Comparison of ENCODE assay signal across 21 cellular contexts in genomic region chr2:84786601-84787000, GRCh38.
DNase-seq lines count a peak whose midpoint lies in the region; TF ChIP-seq lines count a peak whose summit lies in the region.
"Had no signal": no experiment of that assay in that cellular context is flagged by ENCODE, and none has a peak within 500 bp of the region (broad histone marks: within the 10 kb centered on the region; RNA-seq: fewer than 3 reads in every experiment).

No MANE protein-coding gene starts in this region.

- intact Hi-C loops in MCF 10A (cut with micrococcal nuclease) (no loop called here), breast epithelium (cut with DNase I; ENCODE audit: low total_unique reads) (no loop called here), posterior cingulate gyrus (cut with DNase I) (no loop called here)

- no TSS peak for BruUV-seq in MCF 10A (replicated peaks; lab: Mats Ljungman, UMichigan)

- H3K36me3 Mint-ChIP-seq in MCF 10A (ENCODE audit: insufficient read depth, unreplicated experiment) (no peaks in the 10 kb centered on the region), nephron progenitor cell (ENCODE audit: low read depth) (no peaks in the 10 kb centered on the region)
- H3K36me3 Mint-ChIP-seq: CD14-positive monocyte; CD4-positive, CD25-positive, alpha-beta regulatory T cell had no signal

- H3K4me3 ChIP-seq in breast epithelium, result no peak overlapping the region
- H3K4me3 ChIP-seq: BLaER1 had no signal

- TF ChIP-seq POLR2A in breast epithelium (IDR thresholded peaks at IDR 0.05), result no peak

- H3K27me3 Mint-ChIP-seq in MCF 10A (ENCODE audit: insufficient read depth, unreplicated experiment), result no peaks in the 10 kb centered on the region
- peaks cover 5% of the 10 kb centered on the region for H3K27me3 Mint-ChIP-seq in nephron progenitor cell (ENCODE audit: low read depth, poor library complexity)
- H3K27me3 Mint-ChIP-seq: CD4-positive, alpha-beta memory T cell; CD4-positive, CD25-positive, alpha-beta regulatory T cell had no signal

- H3K4me1 Mint-ChIP-seq in MCF 10A (ENCODE audit: insufficient read depth, unreplicated experiment) (no peaks in the 10 kb centered on the region), nephron progenitor cell (no peaks in the 10 kb centered on the region)
- H3K4me1 Mint-ChIP-seq: CD14-positive monocyte had no signal

- DNase-seq in MCF 10A (ENCODE audit: unreplicated experiment), result no peak
- no peak for DNase-seq in breast epithelium (ENCODE audit: low spot score in 2 of 2)
- DNase-seq in cerebellar cortex (ENCODE audit: low spot score), result peak; percentile 66
- DNase-seq in posterior cingulate gyrus, result no peak
- DNase-seq in nephron progenitor cell, result no peak
- DNase-seq: 8988T; ACHN; BE2C; CD4-positive, alpha-beta memory T cell; CD4-positive, CD25-positive, alpha-beta regulatory T cell; CD8-positive, alpha-beta memory T cell; COR-L47; DMS 273 treated with DMSO at 0.1 percent for 48 hours; DMS153; DMS53; DMS79; DND-41; EL; GF-D8 had no signal

- CTCF ChIA-PET in MCF 10A (lab: Yijun Ruan, JAX), result interaction anchor here (0.6 kb wide), 1 partner anchor 75 kb away, joined by 4 read pairs; no protein-coding TSS in a partner anchor

- H3K9me3 ChIP-seq in breast epithelium, result no peaks in the 10 kb centered on the region
- H3K9me3 ChIP-seq: BE2C, BLaER1 had no signal

- H3K36me3 ChIP-seq in breast epithelium, result no peaks in the 10 kb centered on the region
- H3K36me3 ChIP-seq: BE2C, BLaER1 had no signal

- H3K9me3 Mint-ChIP-seq in MCF 10A (ENCODE audit: unreplicated experiment) (no peaks in the 10 kb centered on the region), nephron progenitor cell (no peaks in the 10 kb centered on the region)

- POLR2A ChIA-PET in MCF 10A (lab: Yijun Ruan, JAX), result interaction anchor here (0.7 to 1.2 kb wide), 2 partner anchors 152 to 509 kb away, joined by 3 read pairs; no protein-coding TSS in a partner anchor

- H3K4me3 Mint-ChIP-seq in MCF 10A (ENCODE audit: unreplicated experiment) (no peak overlapping the region), nephron progenitor cell (no peak overlapping the region)
- H3K4me3 Mint-ChIP-seq: CD14-positive monocyte; CD4-positive, alpha-beta memory T cell; CD4-positive, CD25-positive, alpha-beta regulatory T cell; CD8-positive, alpha-beta memory T cell had no signal

- TF ChIP-seq CTCF in MCF 10A (IDR thresholded peaks at IDR 0.05; ENCODE audit: unreplicated experiment), result no peak
- TF ChIP-seq CTCF in breast epithelium (IDR thresholded peaks at IDR 0.05), result no peak
- TF ChIP-seq CTCF in nephron progenitor cell (IDR thresholded peaks at IDR 0.05), result no peak

- peak overlapping the region; percentile 40 for H3K27ac Mint-ChIP-seq in MCF 10A (ENCODE audit: low read depth, unreplicated experiment)
- no peak overlapping the region for H3K27ac Mint-ChIP-seq in nephron progenitor cell
- H3K27ac Mint-ChIP-seq: CD14-positive monocyte; CD4-positive, alpha-beta memory T cell; CD4-positive, CD25-positive, alpha-beta regulatory T cell had no signal

- H3K27ac ChIP-seq in breast epithelium, result no peak overlapping the region
- H3K27ac ChIP-seq: BLaER1 had no signal

- no peaks in the 10 kb centered on the region for H3K27me3 ChIP-seq in breast epithelium
- H3K27me3 ChIP-seq: BE2C, BLaER1 had no signal

- no peaks in the 10 kb centered on the region for H3K4me1 ChIP-seq in breast epithelium
- H3K4me1 ChIP-seq: BE2C had no signal
